In the genomic region with DNA sequence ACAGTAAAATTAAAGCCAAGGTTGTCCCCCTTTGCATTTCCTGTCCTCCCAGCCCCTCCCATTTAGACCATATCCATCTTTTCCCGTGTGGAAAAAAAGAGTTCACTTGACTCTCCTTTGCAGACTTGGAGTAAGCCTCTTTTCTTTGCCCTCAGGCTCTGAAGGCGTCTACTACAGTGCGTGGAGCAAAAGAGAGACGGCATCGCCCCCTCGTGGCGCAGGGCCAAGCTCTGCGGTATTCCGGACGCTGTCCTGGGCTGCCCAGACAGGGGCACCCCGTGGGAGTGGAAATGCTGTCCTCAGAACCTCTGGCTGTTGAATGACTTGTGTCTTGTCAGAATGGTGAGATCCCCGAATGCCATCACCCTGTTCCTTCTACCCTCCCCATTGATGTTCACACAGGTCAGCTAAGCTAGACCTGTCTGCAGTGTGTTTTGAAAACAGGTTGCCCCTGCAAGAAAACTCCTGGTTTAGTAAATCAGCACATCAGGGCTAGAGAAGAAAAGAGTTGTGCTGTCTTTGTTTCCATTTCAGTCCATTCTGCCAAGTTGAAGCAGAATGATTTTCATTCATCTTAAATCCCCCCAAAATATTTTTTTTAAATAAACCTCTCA, we compare ENCODE assay signal across 1 cellular context.
TF ChIP-seq lines count a peak whose summit lies in the region.

No MANE protein-coding gene starts in this region.

TF ChIP-seq in GM12878, 131 proteins besides CTCF, POLR2A, EP300 and RAD21 (continued from another document):
- TF ChIP-seq, protein P1, sequence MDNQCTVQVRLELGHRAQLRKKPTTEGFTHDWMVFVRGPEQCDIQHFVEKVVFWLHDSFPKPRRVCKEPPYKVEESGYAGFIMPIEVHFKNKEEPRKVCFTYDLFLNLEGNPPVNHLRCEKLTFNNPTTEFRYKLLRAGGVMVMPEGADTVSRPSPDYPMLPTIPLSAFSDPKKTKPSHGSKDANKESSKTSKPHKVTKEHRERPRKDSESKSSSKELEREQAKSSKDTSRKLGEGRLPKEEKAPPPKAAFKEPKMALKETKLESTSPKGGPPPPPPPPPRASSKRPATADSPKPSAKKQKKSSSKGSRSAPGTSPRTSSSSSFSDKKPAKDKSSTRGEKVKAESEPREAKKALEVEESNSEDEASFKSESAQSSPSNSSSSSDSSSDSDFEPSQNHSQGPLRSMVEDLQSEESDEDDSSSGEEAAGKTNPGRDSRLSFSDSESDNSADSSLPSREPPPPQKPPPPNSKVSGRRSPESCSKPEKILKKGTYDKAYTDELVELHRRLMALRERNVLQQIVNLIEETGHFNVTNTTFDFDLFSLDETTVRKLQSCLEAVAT (IDR thresholded peaks at IDR 0.05), result no peak
- no peak for TF ChIP-seq HDGF (IDR thresholded peaks at IDR 0.05)
- 0 out of 2 replicates have a peak, but pooled peaks have one; percentile 25 for TF ChIP-seq YY1 (IDR thresholded peaks at IDR 0.05; ENCODE audit: low read depth, low read length)
- no peak for TF ChIP-seq ZBED1 (IDR thresholded peaks at IDR 0.05; ENCODE audit: borderline replicate concordance)
- TF ChIP-seq TCF12 (IDR thresholded peaks at IDR 0.05; ENCODE audit: low read depth, low read length), result no peak
- no peak for TF ChIP-seq RAD51 (IDR thresholded peaks at IDR 0.05)
- no peak for TF ChIP-seq FOXK2 (IDR thresholded peaks at IDR 0.05)
- TF ChIP-seq, protein P2, sequence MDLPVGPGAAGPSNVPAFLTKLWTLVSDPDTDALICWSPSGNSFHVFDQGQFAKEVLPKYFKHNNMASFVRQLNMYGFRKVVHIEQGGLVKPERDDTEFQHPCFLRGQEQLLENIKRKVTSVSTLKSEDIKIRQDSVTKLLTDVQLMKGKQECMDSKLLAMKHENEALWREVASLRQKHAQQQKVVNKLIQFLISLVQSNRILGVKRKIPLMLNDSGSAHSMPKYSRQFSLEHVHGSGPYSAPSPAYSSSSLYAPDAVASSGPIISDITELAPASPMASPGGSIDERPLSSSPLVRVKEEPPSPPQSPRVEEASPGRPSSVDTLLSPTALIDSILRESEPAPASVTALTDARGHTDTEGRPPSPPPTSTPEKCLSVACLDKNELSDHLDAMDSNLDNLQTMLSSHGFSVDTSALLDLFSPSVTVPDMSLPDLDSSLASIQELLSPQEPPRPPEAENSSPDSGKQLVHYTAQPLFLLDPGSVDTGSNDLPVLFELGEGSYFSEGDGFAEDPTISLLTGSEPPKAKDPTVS (IDR thresholded peaks at IDR 0.05; ENCODE audit: low read depth, low read length), result no peak
- no peak for TF ChIP-seq IKZF2 (IDR thresholded peaks at IDR 0.05)
- no peak for TF ChIP-seq MEF2A (IDR thresholded peaks at IDR 0.05; ENCODE audit: insufficient read depth, low read depth, low read length)
